ENCODE assay signal across 8 cellular contexts in genomic region chr21:14762734-14763694, GRCh38.
DNase-seq lines count a peak whose midpoint lies in the region; ATAC-seq and TF ChIP-seq lines count a peak whose summit lies in the region.

No MANE protein-coding gene starts in this region.

- no peaks in the 10 kb centered on the region for H3K27me3 Mint-ChIP-seq in endothelial cell (ENCODE audit: unreplicated experiment)

- H3K4me1 Mint-ChIP-seq in stimulated activated effector memory CD8-positive, alpha-beta T cell treated with anti-CD3 and anti-CD28 coated beads, Interleukin-12 subunit alpha, Interleukin-12 subunit beta, amount 100 ng/mL, for 72 hours, result no peaks in the 10 kb centered on the region
- H3K4me1 Mint-ChIP-seq in endothelial cell (ENCODE audit: unreplicated experiment), result no peaks in the 10 kb centered on the region

- 28 to 29% methylated on average over 4 of the region's 4 CpGs for WGBS in gastroesophageal sphincter (ENCODE audit: low coverage in 1 of 2), 2 donors

- DNase-seq in DND-41 (no peak), GM20000 (ENCODE audit: low spot score) (peak; percentile 54), cerebellar cortex (ENCODE audit: low spot score) (peak; percentile 2), LoVo (ENCODE audit: low spot score) (no peak), endothelial cell (ENCODE audit: low spot score) (no peak)
- no peak for DNase-seq in stimulated activated effector memory CD8-positive, alpha-beta T cell treated with anti-CD3 and anti-CD28 coated beads, Interleukin-12 subunit alpha, Interleukin-12 subunit beta, amount 100 ng/mL, for 72 hours (ENCODE audit: low spot score in 2 of 2)

- peak overlapping the region; percentile 86 for H3K27ac ChIP-seq in DND-41 (ENCODE audit: low read length)
- H3K27ac ChIP-seq in gastroesophageal sphincter, result peak overlapping the region in 1 of 4 donors; percentile 39

- H3K36me3 Mint-ChIP-seq in stimulated activated effector memory CD8-positive, alpha-beta T cell treated with anti-CD3 and anti-CD28 coated beads, Interleukin-12 subunit alpha, Interleukin-12 subunit beta, amount 100 ng/mL, for 72 hours, result no peaks in the 10 kb centered on the region
- H3K36me3 Mint-ChIP-seq in endothelial cell (ENCODE audit: low read depth, unreplicated experiment), result no peaks in the 10 kb centered on the region

- no peak for TF ChIP-seq EP300 in gastroesophageal sphincter (IDR thresholded peaks at IDR 0.05)

- ATAC-seq in DND-41 (ENCODE audit: insufficient read depth, low read depth) (peak; percentile 92), HG03558 (IDR thresholded peaks at IDR 0.05; ENCODE audit: extremely low read depth, unreplicated experiment) (peak; percentile 98), gastroesophageal sphincter (no peak)
- peak; percentile 77 for ATAC-seq in stimulated activated effector memory CD8-positive, alpha-beta T cell treated with anti-CD3 and anti-CD28 coated beads, Interleukin-12 subunit alpha, Interleukin-12 subunit beta, amount 100 ng/mL, for 72 hours

- H4K20me1 ChIP-seq in DND-41 (ENCODE audit: insufficient read depth, low read length), result no peaks in the 10 kb centered on the region

- H3K4me3 ChIP-seq in DND-41 (ENCODE audit: low read depth in 1 of 2, low read length in 2 of 2) (peak overlapping the region in 1 of 2 experiments; percentile 49; a peak in 2 of 4 replicates), gastroesophageal sphincter (no peak overlapping the region)

- no peaks in the 10 kb centered on the region for H3K27me3 ChIP-seq in DND-41 (ENCODE audit: insufficient read depth, low read length, poor library complexity)
- no peaks in the 10 kb centered on the region for H3K27me3 ChIP-seq in gastroesophageal sphincter

- peak overlapping the region; percentile 83 for H2AFZ ChIP-seq in DND-41 (ENCODE audit: low read depth, low read length)

- H3K4me2 ChIP-seq in DND-41 (ENCODE audit: insufficient read depth, low read length), result peak overlapping the region; percentile 62

- no peak for TF ChIP-seq POLR2A in gastroesophageal sphincter (IDR thresholded peaks at IDR 0.05)

- H3K9me3 ChIP-seq in DND-41 (ENCODE audit: insufficient read depth, low read length, severe bottlenecking), result no peaks in the 10 kb centered on the region
- H3K9me3 ChIP-seq in gastroesophageal sphincter, result no peaks in the 10 kb centered on the region

- TF ChIP-seq CTCF in DND-41 (IDR thresholded peaks at IDR 0.05; ENCODE audit: borderline replicate concordance, extremely low read depth, low read length, poor library complexity, severe bottlenecking) (no peak), GM20000 (IDR thresholded peaks at IDR 0.05; ENCODE audit: extremely low read depth, missing control alignments) (no peak), gastroesophageal sphincter (IDR thresholded peaks at IDR 0.05) (no peak), endothelial cell (IDR thresholded peaks at IDR 0.05; ENCODE audit: unreplicated experiment) (no peak)

- H3K36me3 ChIP-seq in DND-41 (ENCODE audit: insufficient read depth, low read length), result no peaks in the 10 kb centered on the region
- H3K36me3 ChIP-seq in gastroesophageal sphincter, result no peaks in the 10 kb centered on the region

- peak overlapping the region; percentile 56 for H3K9ac ChIP-seq in DND-41 (ENCODE audit: low read depth, low read length)

- H3K4me1 ChIP-seq in DND-41 (ENCODE audit: insufficient read depth, low read length), result peaks cover 31% of the 10 kb centered on the region
- H3K4me1 ChIP-seq in gastroesophageal sphincter, result no peaks in the 10 kb centered on the region

- no peak overlapping the region for H3K27ac Mint-ChIP-seq in stimulated activated effector memory CD8-positive, alpha-beta T cell treated with anti-CD3 and anti-CD28 coated beads, Interleukin-12 subunit alpha, Interleukin-12 subunit beta, amount 100 ng/mL, for 72 hours
- H3K27ac Mint-ChIP-seq in endothelial cell (ENCODE audit: unreplicated experiment), result no peak overlapping the region

- no peaks in the 10 kb centered on the region for H3K9me3 Mint-ChIP-seq in stimulated activated effector memory CD8-positive, alpha-beta T cell treated with anti-CD3 and anti-CD28 coated beads, Interleukin-12 subunit alpha, Interleukin-12 subunit beta, amount 100 ng/mL, for 72 hours
- H3K9me3 Mint-ChIP-seq in endothelial cell (ENCODE audit: unreplicated experiment), result no peaks in the 10 kb centered on the region

- no peaks in the 10 kb centered on the region for H3K79me2 ChIP-seq in DND-41 (ENCODE audit: insufficient read depth, low read length)

- H3K4me3 Mint-ChIP-seq in stimulated activated effector memory CD8-positive, alpha-beta T cell treated with anti-CD3 and anti-CD28 coated beads, Interleukin-12 subunit alpha, Interleukin-12 subunit beta, amount 100 ng/mL, for 72 hours, result no peak overlapping the region
- no peak overlapping the region for H3K4me3 Mint-ChIP-seq in endothelial cell (ENCODE audit: unreplicated experiment)

Comparison
In these comparisons a context has a peak if more than half of its experiments do, and no peak if none do; other contexts are left out.
1. DNase-seq: peak in GM20000 (single experiment) and cerebellar cortex (single experiment); none in DND-41 (single experiment), stimulated activated effector memory CD8-positive, alpha-beta T cell treated with anti-CD3 and anti-CD28 coated beads, Interleukin-12 subunit alpha, Interleukin-12 subunit beta, amount 100 ng/mL, for 72 hours (0 of 2), LoVo (single experiment) and endothelial cell (single experiment).